8 cellular contexts compared by ENCODE assay signal in genomic region chr12:125331342-125332052, GRCh38.
DNase-seq lines count a peak whose midpoint lies in the region; FAIRE-seq and TF ChIP-seq lines count a peak whose summit lies in the region.

No MANE protein-coding gene starts in this region.

- no peaks in the 10 kb centered on the region for H4K20me1 ChIP-seq in mammary epithelial cell (ENCODE audit: insufficient read depth, low read length)

- DNase-seq in HAP-1 (ENCODE audit: low spot score in 2 of 2), result no peak
- DNase-seq in mammary epithelial cell, result no peak
- no peak for DNase-seq in kidney
- DNase-seq in KBM-7, result no peak
- DNase-seq in DMS153 treated with DMSO at 0.1 percent for 48 hours (lab: John Stamatoyannopoulos, UW; ENCODE audit: unreplicated experiment), result no peak
- DNase-seq in T-helper 2 cell treated with Interferon-gamma antibody and Interleukin-4, amounts not matched to agents 5 μg/mL and 100 μg/mL, for 36 hours (ENCODE audit: low spot score), result no peak
- no peak for DNase-seq in T-helper 1 cell

- no peaks in the 10 kb centered on the region for H3K79me2 ChIP-seq in mammary epithelial cell (ENCODE audit: insufficient read depth, low read length)

- H3K27ac ChIP-seq in mammary epithelial cell (ENCODE audit: insufficient read depth, low read depth, low read length) (no peak overlapping the region), kidney (ENCODE audit: low read depth in 2 of 2, low read length in 2 of 2) (no peak overlapping the region), stomach smooth muscle (ENCODE audit: low read length) (no peak overlapping the region)

- in situ Hi-C loops in HAP-1 (cut with MboI; ENCODE audit: low sequenced_read_pairs) (no loop called here), mammary epithelial cell (cut with MboI; ENCODE audit: low sequenced_read_pairs in 2 of 2) (no loop called here), KBM-7 (cut with MboI; ENCODE audit: low pct_unique_long_range_greater_than_20kb, low sequenced_read_pairs) (no loop called here)

- TF ChIP-seq CTCF in mammary epithelial cell (conservative IDR thresholded peaks at IDR 0.05 in 1 of 2, IDR thresholded peaks at IDR 0.05 in 1 of 2; ENCODE audit: extremely low read depth in 1 of 2, insufficient read depth in 1 of 2, low read depth in 1 of 2, low read length in 2 of 2) (no peak), kidney (IDR thresholded peaks at IDR 0.05; ENCODE audit: borderline replicate concordance, extremely low read depth, insufficient read depth) (no peak)

- CTCF ChIA-PET in mammary epithelial cell (lab: Charles Lee; ENCODE audit: low non-redundant PET), result interaction anchor here (0.7 kb wide), 1 partner anchor 1062 kb away, joined by 3 read pairs; no protein-coding TSS in a partner anchor

- H3K4me1 Mint-ChIP-seq in T-helper 2 cell treated with Interferon-gamma antibody and Interleukin-4, amounts not matched to agents 5 μg/mL and 100 μg/mL, for 36 hours (ENCODE audit: low read depth), result no peaks in the 10 kb centered on the region

- H3K27me3 ChIP-seq in HAP-1 (ENCODE audit: low read depth), result peaks cover 3% of the 10 kb centered on the region; the same call in 1 of the 2 replicates
- no peaks in the 10 kb centered on the region for H3K27me3 ChIP-seq in mammary epithelial cell (ENCODE audit: insufficient read depth, low read length)
- peaks cover 12 to 18% of the 10 kb centered on the region in 2 donors for H3K27me3 ChIP-seq in stomach smooth muscle (ENCODE audit: control insufficient read depth in 1 of 2, insufficient read depth in 2 of 2, low read length in 2 of 2)

- BruUV-seq in mammary epithelial cell (replicated peaks; lab: Mats Ljungman, UMichigan), result no TSS peak

- intact Hi-C loops in mammary epithelial cell (cut with micrococcal nuclease) (loop anchor here (5.0 kb wide), 1 partner anchor 149 kb away; no protein-coding TSS in a partner anchor), kidney (cut with DNase I) (no loop called here)

- H3K4me3 ChIP-seq in HAP-1 (peak overlapping the region; percentile 21), mammary epithelial cell (replicated peaks in 1 of 3; ENCODE audit: insufficient read depth in 1 of 3, low read depth in 2 of 3, low read length in 3 of 3) (peak overlapping the region; percentile 21 to 43 (median 36)), kidney (ENCODE audit: low read length in 2 of 2) (peak overlapping the region; percentile 23 to 58), stomach smooth muscle (ENCODE audit: low read length in 2 of 2) (peak overlapping the region; percentile 49 to 69)

- no peaks in the 10 kb centered on the region for H3K9me3 Mint-ChIP-seq in T-helper 2 cell treated with Interferon-gamma antibody and Interleukin-4, amounts not matched to agents 5 μg/mL and 100 μg/mL, for 36 hours

- no peak for FAIRE-seq in kidney (lab: Jason Lieb, UNC)

- H3K27ac Mint-ChIP-seq in T-helper 2 cell treated with Interferon-gamma antibody and Interleukin-4, amounts not matched to agents 5 μg/mL and 100 μg/mL, for 36 hours, result no peak overlapping the region

- H3K9me3 ChIP-seq in HAP-1 (no peaks in the 10 kb centered on the region), mammary epithelial cell (replicated peaks; ENCODE audit: insufficient read depth, low read length) (no peaks in the 10 kb centered on the region), kidney (ENCODE audit: control insufficient read depth in 1 of 2, low read length in 2 of 2) (peaks cover 0 to 3% of the 10 kb centered on the region in 2 donors), stomach smooth muscle (ENCODE audit: control insufficient read depth in 2 of 2, low read length in 2 of 2) (peaks cover 0 to 8% of the 10 kb centered on the region in 2 donors)

- dilution Hi-C loops in mammary epithelial cell (cut with HindIII; ENCODE audit: low sequenced_read_pairs), result no loop called here

- H3K4me1 ChIP-seq in HAP-1, result no peaks in the 10 kb centered on the region
- H3K4me1 ChIP-seq in mammary epithelial cell (ENCODE audit: insufficient read depth, low read length), result no peaks in the 10 kb centered on the region
- H3K4me1 ChIP-seq in kidney (ENCODE audit: control insufficient read depth in 1 of 2, insufficient read depth in 1 of 2, low read depth in 1 of 2, low read length in 2 of 2), result no peaks in the 10 kb centered on the region
- no peaks in the 10 kb centered on the region for H3K4me1 ChIP-seq in stomach smooth muscle (ENCODE audit: control insufficient read depth, insufficient read depth, low read length)

- H3K36me3 Mint-ChIP-seq in T-helper 2 cell treated with Interferon-gamma antibody and Interleukin-4, amounts not matched to agents 5 μg/mL and 100 μg/mL, for 36 hours (ENCODE audit: low read depth), result no peaks in the 10 kb centered on the region

- peak overlapping the region; percentile 88 for H2AFZ ChIP-seq in mammary epithelial cell (ENCODE audit: low read depth, low read length)

- H3K9ac ChIP-seq in mammary epithelial cell (ENCODE audit: insufficient read depth, low read length), result no peak overlapping the region
- peak overlapping the region in 1 of 2 donors; percentile 6 for H3K9ac ChIP-seq in kidney (ENCODE audit: low read length in 2 of 2)
- peak overlapping the region; percentile 29 to 30 for H3K9ac ChIP-seq in stomach smooth muscle (ENCODE audit: low read length in 2 of 2)

- peaks cover 4% of the 10 kb centered on the region for H3K27me3 Mint-ChIP-seq in T-helper 2 cell treated with Interferon-gamma antibody and Interleukin-4, amounts not matched to agents 5 μg/mL and 100 μg/mL, for 36 hours (ENCODE audit: low read depth)

- no peaks in the 10 kb centered on the region for H3K36me3 ChIP-seq in HAP-1 (replicated peaks)
- no peaks in the 10 kb centered on the region for H3K36me3 ChIP-seq in mammary epithelial cell (ENCODE audit: insufficient read depth, low read length)
- H3K36me3 ChIP-seq in kidney (ENCODE audit: control insufficient read depth in 1 of 2, insufficient read depth in 2 of 2, low read length in 2 of 2), result no peaks in the 10 kb centered on the region
- no peaks in the 10 kb centered on the region for H3K36me3 ChIP-seq in stomach smooth muscle (ENCODE audit: control insufficient read depth in 2 of 2, insufficient read depth in 2 of 2, low read length in 2 of 2)

- H3K4me3 Mint-ChIP-seq in T-helper 2 cell treated with Interferon-gamma antibody and Interleukin-4, amounts not matched to agents 5 μg/mL and 100 μg/mL, for 36 hours, result no peak overlapping the region

- peak overlapping the region; percentile 72 for H3K4me2 ChIP-seq in mammary epithelial cell (ENCODE audit: insufficient read depth, low read depth, low read length)

- WGBS in mammary epithelial cell (ENCODE audit: low coverage, missing lambda C conversion rate), result 38% methylated on average over 7 of the region's 16 CpGs
